Comparison of ENCODE assay signal across 9 cellular contexts in the genomic region with DNA sequence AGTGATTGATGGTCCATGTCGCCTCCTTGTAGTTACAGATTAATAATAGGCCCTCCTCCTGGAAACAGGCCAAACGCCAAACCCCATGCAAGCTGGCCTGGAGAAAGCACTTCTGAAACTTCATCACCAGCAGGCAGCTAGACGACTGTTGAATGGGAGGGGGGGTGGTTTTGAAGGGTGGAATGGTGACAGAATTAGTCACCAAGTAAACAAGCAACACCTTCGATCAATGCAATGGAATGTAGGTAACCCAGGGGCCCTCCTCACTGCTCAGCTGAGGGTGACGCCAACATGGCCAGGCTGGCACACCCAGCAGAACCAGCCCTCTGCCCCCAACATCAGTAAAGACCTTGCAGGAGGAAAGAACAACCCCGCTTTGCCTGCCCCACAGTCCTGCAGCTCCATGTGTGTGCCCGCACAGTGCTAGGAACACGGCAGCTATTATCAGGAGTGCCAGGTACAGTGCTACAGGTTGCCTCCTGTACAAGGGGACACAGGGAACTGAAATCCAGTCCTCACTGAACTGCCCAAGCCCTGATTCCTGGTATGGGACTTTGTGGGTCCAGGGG. TPM values are rescaled to one million over a fixed set of nuclear protein-coding genes. Genes with fewer than 3 reads are reported as not detected.
DNase-seq lines count a peak whose midpoint lies in the region; ATAC-seq and TF ChIP-seq lines count a peak whose summit lies in the region.
"Had no signal": no experiment of that assay in that cellular context is flagged by ENCODE, and none has a peak within 500 bp of the region (broad histone marks: within the 10 kb centered on the region; RNA-seq: fewer than 3 reads in every experiment).

No MANE protein-coding gene starts in this region.

- no peaks in the 10 kb centered on the region for H3K27me3 ChIP-seq in right cardiac atrium (ENCODE audit: control insufficient read depth, insufficient read depth)
- H3K27me3 ChIP-seq in ovary = no peaks in the 10 kb centered on the region

- POLR2A ChIA-PET in HEK293 (lab: Yijun Ruan, JAX) = no interaction called here

- ATAC-seq in right cardiac atrium (peak; percentile 41 to 78), GM21717 (IDR thresholded peaks at IDR 0.05; ENCODE audit: unreplicated experiment) (no peak)

- H3K4me3 Mint-ChIP-seq in activated naive CD4-positive, alpha-beta T cell treated with anti-CD3 and anti-CD28 coated beads, Interleukin-2, amount 10 ng/mL, durations not matched to agents 7 days and 5 days = no peak overlapping the region
- H3K4me3 Mint-ChIP-seq: activated naive CD4-positive, alpha-beta T cell treated with anti-CD3 and anti-CD28 coated beads, Interleukin-2, amount 50 U/mL, for 24 hours had no signal

- no peak overlapping the region for H3K27ac Mint-ChIP-seq in activated naive CD4-positive, alpha-beta T cell treated with anti-CD3 and anti-CD28 coated beads, Interleukin-2, amount 10 ng/mL, durations not matched to agents 7 days and 5 days
- H3K27ac Mint-ChIP-seq: activated naive CD4-positive, alpha-beta T cell treated with anti-CD3 and anti-CD28 coated beads, Interleukin-2, amount 50 U/mL, for 24 hours had no signal

- DNase-seq in Daoy (ENCODE audit: low read depth) = peak; percentile 81
- DNase-seq in NCI-H2171 (lab: John Stamatoyannopoulos, UW) = peak; percentile 70
- DNase-seq in right cardiac atrium = peak in 2 of 3 donors; percentile 63 to 74
- DNase-seq in activated naive CD4-positive, alpha-beta T cell treated with anti-CD3 and anti-CD28 coated beads, Interleukin-2, amount 10 ng/mL, durations not matched to agents 7 days and 5 days = no peak
- DNase-seq in NCI-H1930 (lab: John Stamatoyannopoulos, UW) = no peak
- no peak for DNase-seq in ovary

- TF ChIP-seq POLR2A in ovary (IDR thresholded peaks at IDR 0.05) = no peak

- TF ChIP-seq CTCF in HEK293 (tag by site-specific recombination; IDR thresholded peaks at IDR 0.05) (no peak), ovary (IDR thresholded peaks at IDR 0.05) (no peak)

- peaks cover 10% of the 10 kb centered on the region for H3K4me1 Mint-ChIP-seq in activated naive CD4-positive, alpha-beta T cell treated with anti-CD3 and anti-CD28 coated beads, Interleukin-2, amount 10 ng/mL, durations not matched to agents 7 days and 5 days

- no peaks in the 10 kb centered on the region for H3K9me3 Mint-ChIP-seq in activated naive CD4-positive, alpha-beta T cell treated with anti-CD3 and anti-CD28 coated beads, Interleukin-2, amount 10 ng/mL, durations not matched to agents 7 days and 5 days
- H3K9me3 Mint-ChIP-seq: activated naive CD4-positive, alpha-beta T cell treated with anti-CD3 and anti-CD28 coated beads, Interleukin-2, amount 50 U/mL, for 24 hours had no signal

- H3K4me1 ChIP-seq in HEK293 (ENCODE audit: control insufficient read depth, insufficient read depth, low read length) (no peaks in the 10 kb centered on the region), right cardiac atrium (ENCODE audit: control insufficient read depth, insufficient read depth, low read length) (no peaks in the 10 kb centered on the region), ovary (ENCODE audit: insufficient read depth) (no peaks in the 10 kb centered on the region)

- no peak for TF ChIP-seq EP300 in ovary (IDR thresholded peaks at IDR 0.05)

- H3K36me3 ChIP-seq in HEK293 (ENCODE audit: control insufficient read depth in 2 of 2, insufficient read depth in 1 of 2, low read length in 2 of 2) (no peaks in the 10 kb centered on the region), ovary (no peaks in the 10 kb centered on the region)

- no peak overlapping the region for H3K4me3 ChIP-seq in HEK293 (ENCODE audit: low read depth, low read length)
- H3K4me3 ChIP-seq in right cardiac atrium (ENCODE audit: low read length) = no peak overlapping the region
- no peak overlapping the region for H3K4me3 ChIP-seq in ovary

- no peaks in the 10 kb centered on the region for H3K36me3 Mint-ChIP-seq in activated naive CD4-positive, alpha-beta T cell treated with anti-CD3 and anti-CD28 coated beads, Interleukin-2, amount 10 ng/mL, durations not matched to agents 7 days and 5 days
- H3K36me3 Mint-ChIP-seq: activated naive CD4-positive, alpha-beta T cell treated with anti-CD3 and anti-CD28 coated beads, Interleukin-2, amount 50 U/mL, for 24 hours had no signal

- H3K9me3 ChIP-seq in HEK293 (ENCODE audit: control insufficient read depth, insufficient read depth, low read depth, low read length) = no peaks in the 10 kb centered on the region
- no peaks in the 10 kb centered on the region for H3K9me3 ChIP-seq in right cardiac atrium (ENCODE audit: control insufficient read depth, low read length)
- H3K9me3 ChIP-seq in ovary = no peaks in the 10 kb centered on the region

- H3K27ac ChIP-seq in HEK293 (ENCODE audit: extremely low read depth, low read depth, low read length) (no peak overlapping the region), right cardiac atrium (ENCODE audit: low read length) (no peak overlapping the region), ovary (no peak overlapping the region)

- 45% methylated on average over 8 of the region's 8 CpGs for WGBS in right cardiac atrium
- WGBS in ovary, 3 donors = 68 to 69% (median 68%) methylated on average over 7 to 8 of the region's 8 CpGs

- peaks cover 8% of the 10 kb centered on the region for H3K27me3 Mint-ChIP-seq in activated naive CD4-positive, alpha-beta T cell treated with anti-CD3 and anti-CD28 coated beads, Interleukin-2, amount 10 ng/mL, durations not matched to agents 7 days and 5 days

- CTCF ChIA-PET in HEK293 (lab: Yijun Ruan, JAX) = interaction anchor here (0.8 kb wide), 1 partner anchor 36 kb away, joined by 5 read pairs; no protein-coding TSS in a partner anchor
- CTCF ChIA-PET in activated naive CD4-positive, alpha-beta T cell treated with anti-CD3 and anti-CD28 coated beads, Interleukin-2, amount 10 ng/mL, durations not matched to agents 7 days and 5 days (lab: Charles Lee) = no interaction called here

- intact Hi-C loops in right cardiac atrium (cut with DNase I) (loop anchor here in 3 of 4 donors (10.0 kb wide), 3 partner anchors 113 to 493 kb away; no protein-coding TSS in a partner anchor), ovary (cut with DNase I) (no loop called here)

TF ChIP-seq in HEK293, 187 proteins besides CTCF, POLR2A, EP300 and RAD21 (continues in another document):
- TF ChIP-seq ZBTB8A (tag by site-specific recombination; IDR thresholded peaks at IDR 0.05) (no peak), SP7 (tag by site-specific recombination; IDR thresholded peaks at IDR 0.05) (0 out of 2 replicates have a peak, but pooled peaks have one; percentile 22)
- TF ChIP-seq, protein P1, sequence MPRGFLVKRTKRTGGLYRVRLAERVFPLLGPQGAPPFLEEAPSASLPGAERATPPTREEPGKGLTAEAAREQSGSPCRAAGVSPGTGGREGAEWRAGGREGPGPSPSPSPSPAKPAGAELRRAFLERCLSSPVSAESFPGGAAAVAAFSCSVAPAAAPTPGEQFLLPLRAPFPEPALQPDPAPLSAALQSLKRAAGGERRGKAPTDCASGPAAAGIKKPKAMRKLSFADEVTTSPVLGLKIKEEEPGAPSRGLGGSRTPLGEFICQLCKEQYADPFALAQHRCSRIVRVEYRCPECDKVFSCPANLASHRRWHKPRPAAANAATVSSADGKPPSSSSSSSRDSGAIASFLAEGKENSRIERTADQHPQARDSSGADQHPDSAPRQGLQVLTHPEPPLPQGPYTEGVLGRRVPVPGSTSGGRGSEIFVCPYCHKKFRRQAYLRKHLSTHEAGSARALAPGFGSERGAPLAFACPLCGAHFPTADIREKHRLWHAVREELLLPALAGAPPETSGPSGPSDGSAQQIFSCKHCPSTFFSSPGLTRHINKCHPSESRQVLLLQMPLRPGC (tag by site-specific recombination; IDR thresholded peaks at IDR 0.05) = peak; percentile 69; the same call in 1 of the 2 replicates
- TF ChIP-seq, protein P2, sequence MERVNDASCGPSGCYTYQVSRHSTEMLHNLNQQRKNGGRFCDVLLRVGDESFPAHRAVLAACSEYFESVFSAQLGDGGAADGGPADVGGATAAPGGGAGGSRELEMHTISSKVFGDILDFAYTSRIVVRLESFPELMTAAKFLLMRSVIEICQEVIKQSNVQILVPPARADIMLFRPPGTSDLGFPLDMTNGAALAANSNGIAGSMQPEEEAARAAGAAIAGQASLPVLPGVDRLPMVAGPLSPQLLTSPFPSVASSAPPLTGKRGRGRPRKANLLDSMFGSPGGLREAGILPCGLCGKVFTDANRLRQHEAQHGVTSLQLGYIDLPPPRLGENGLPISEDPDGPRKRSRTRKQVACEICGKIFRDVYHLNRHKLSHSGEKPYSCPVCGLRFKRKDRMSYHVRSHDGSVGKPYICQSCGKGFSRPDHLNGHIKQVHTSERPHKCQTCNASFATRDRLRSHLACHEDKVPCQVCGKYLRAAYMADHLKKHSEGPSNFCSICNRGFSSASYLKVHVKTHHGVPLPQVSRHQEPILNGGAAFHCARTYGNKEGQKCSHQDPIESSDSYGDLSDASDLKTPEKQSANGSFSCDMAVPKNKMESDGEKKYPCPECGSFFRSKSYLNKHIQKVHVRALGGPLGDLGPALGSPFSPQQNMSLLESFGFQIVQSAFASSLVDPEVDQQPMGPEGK (tag by site-specific recombination; IDR thresholded peaks at IDR 0.05) = 0 out of 2 replicates have a peak, but pooled peaks have one; percentile 17
- TF ChIP-seq, protein P3, sequence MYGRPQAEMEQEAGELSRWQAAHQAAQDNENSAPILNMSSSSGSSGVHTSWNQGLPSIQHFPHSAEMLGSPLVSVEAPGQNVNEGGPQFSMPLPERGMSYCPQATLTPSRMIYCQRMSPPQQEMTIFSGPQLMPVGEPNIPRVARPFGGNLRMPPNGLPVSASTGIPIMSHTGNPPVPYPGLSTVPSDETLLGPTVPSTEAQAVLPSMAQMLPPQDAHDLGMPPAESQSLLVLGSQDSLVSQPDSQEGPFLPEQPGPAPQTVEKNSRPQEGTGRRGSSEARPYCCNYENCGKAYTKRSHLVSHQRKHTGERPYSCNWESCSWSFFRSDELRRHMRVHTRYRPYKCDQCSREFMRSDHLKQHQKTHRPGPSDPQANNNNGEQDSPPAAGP (tag by site-specific recombination; IDR thresholded peaks at IDR 0.05) = peak; percentile 82

RNA-seq across cellular contexts. Expression of a gene that starts 2.7 kb away (rescaled TPM):
- total RNA-seq in Daoy (2014; rRNA removed; shearing (Covaris generic)) = not detected in 2 replicates
- total RNA-seq in right cardiac atrium = under 1 TPM in 1 of 4 donors, not detected in 3; 0.18 TPM
- 0.18 TPM for polyA plus RNA-seq in right cardiac atrium
- total RNA-seq in ovary = under 1 TPM in 5 of 7 donors, not detected in 2; 0.13 to 0.92 (median 0.51) TPM
- under 1 TPM; 0.15 to 0.57 TPM for polyA plus RNA-seq in ovary

Comparison
In these comparisons a context has a peak if more than half of its experiments do, and no peak if none do; other contexts are left out.
1. DNase-seq: peak in Daoy (single experiment), NCI-H2171 (single experiment) and right cardiac atrium (2 of 3); none in activated naive CD4-positive, alpha-beta T cell treated with anti-CD3 and anti-CD28 coated beads, Interleukin-2, amount 10 ng/mL, durations not matched to agents 7 days and 5 days (single experiment), NCI-H1930 (0 of 2) and ovary (0 of 5).
2. intact Hi-C loops: an anchor here in right cardiac atrium (10.0 kb wide); none called in ovary.